ENCODE assay signal across 29 cellular contexts in the genomic region with DNA sequence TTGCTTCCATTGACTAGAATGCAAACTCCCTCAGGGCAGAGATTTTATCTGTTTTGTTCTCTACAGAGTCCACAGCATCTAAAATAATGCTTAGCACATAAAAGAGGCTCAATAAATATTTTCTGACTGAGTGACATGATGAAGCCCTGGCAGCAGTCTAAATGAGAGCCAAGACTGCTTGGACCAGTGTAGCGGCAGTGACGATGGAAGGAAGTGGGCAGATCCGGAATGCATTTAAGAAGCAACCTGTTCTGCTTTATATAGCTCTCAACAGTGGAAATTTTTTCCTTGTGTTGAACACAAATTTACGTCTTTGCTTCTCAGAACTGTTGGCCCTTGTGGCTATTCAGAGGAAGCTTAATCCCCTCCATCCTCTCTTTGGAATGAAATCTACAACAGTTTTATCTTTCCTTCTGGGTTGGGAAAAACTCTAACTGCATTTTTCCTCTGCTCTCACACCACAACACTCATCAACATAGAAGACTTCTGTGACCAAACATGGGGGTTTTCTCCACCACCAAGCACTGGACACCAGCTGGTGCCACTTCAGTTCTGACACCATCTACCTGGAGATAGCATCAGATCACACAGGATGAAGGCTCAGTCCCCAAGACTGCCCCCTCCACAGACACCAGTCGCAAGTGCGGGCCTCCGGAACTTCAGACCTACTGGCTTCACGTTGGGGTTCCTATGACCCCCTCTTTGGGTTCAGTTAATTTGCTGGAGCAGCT. TPM values are rescaled to one million over a fixed set of nuclear protein-coding genes. Genes with fewer than 3 reads are reported as not detected.
"Had no signal": no experiment of that assay in that cellular context is flagged by ENCODE, and none has a peak within 500 bp of the region (broad histone marks: within the 10 kb centered on the region; RNA-seq: fewer than 3 reads in every experiment).

No MANE protein-coding gene starts in this region.

- H3K4me3 ChIP-seq: heart right ventricle, psoas muscle, sigmoid colon, stomach, thyroid gland, upper lobe of left lung had no signal

- H3K27ac ChIP-seq: brain microvascular endothelial cell, heart right ventricle, parathyroid adenoma, psoas muscle, sigmoid colon, stomach, thyroid gland, upper lobe of left lung had no signal

- H3K79me2 ChIP-seq: parathyroid adenoma had no signal

- H3K27me3 ChIP-seq: brain microvascular endothelial cell, sigmoid colon, thyroid gland, upper lobe of left lung had no signal

- H3K36me3 ChIP-seq: brain microvascular endothelial cell, heart right ventricle, sigmoid colon, stomach, thyroid gland, upper lobe of left lung had no signal

- H3K9ac ChIP-seq: parathyroid adenoma had no signal

- FAIRE-seq: astrocyte, endothelial cell of umbilical vein, small intestine had no signal

- H3K4me1 ChIP-seq: heart right ventricle, parathyroid adenoma, psoas muscle, sigmoid colon, stomach, thyroid gland, upper lobe of left lung had no signal

- ATAC-seq: activated CD8-positive, alpha-beta T cell treated with anti-CD3 and anti-CD28 coated beads for 36 hours; activated T-cell treated with anti-CD3 and anti-CD28 coated beads, Interleukin-2, amount 50 U/mL, for 4 hours; activated T-helper 17 cell treated with anti-CD3 and anti-CD28 coated beads, Interleukin-2, amount 50 U/mL, for 72 hours; heart right ventricle; naive thymus-derived CD4-positive, alpha-beta T cell; psoas muscle had no signal

- DNase-seq: activated CD4-positive, alpha-beta T cell treated with anti-CD3 and anti-CD28 coated beads, Interleukin-2, amount 50 U/mL, for 1 hour; activated CD8-positive, alpha-beta T cell treated with anti-CD3 and anti-CD28 coated beads for 36 hours; activated gamma-delta T cell treated with Interleukin-2 at 50 U/mL for 16 hours; activated naive CD4-positive, alpha-beta T cell treated with anti-CD3 and anti-CD28 coated beads, Interleukin-2, amount 50 U/mL, for 16 hours; activated T-cell treated with anti-CD3 and anti-CD28 coated beads, Interleukin-2, amount 50 U/mL, for 4 hours; amniotic stem cell; brain microvascular endothelial cell; caudate nucleus; cortex of kidney; heart right ventricle; midbrain; naive thymus-derived CD4-positive, alpha-beta T cell; nucleus accumbens; psoas muscle; sigmoid colon; small intestine; stimulated activated CD4-positive, alpha-beta T cell treated with anti-CD3 and anti-CD28 coated beads, Interleukin-4, amount 100 ng/mL, for 4 hours; stimulated activated CD8-positive, alpha-beta memory T cell treated with anti-CD3 and anti-CD28 coated beads, Interleukin-4, amount 100 ng/mL, for 48 hours; stimulated activated naive B cell treated with anti-CD40 and anti-IgM and Interleukin-4, amounts not matched to agents 10 μg/mL and 1 μg/mL and 100 μg/mL, for 72 hours; stomach; thyroid gland; upper lobe of left lung had no signal

RNA-seq across cellular contexts. Expression of a gene that starts 7.0 kb away (rescaled TPM):
- total RNA-seq: chondrocyte, fibroblast of villous mesenchyme, lower leg skin had no signal
- polyA plus RNA-seq: naive thymus-derived CD4-positive, alpha-beta T cell; psoas muscle had no signal
